ENCODE assay signal across 8 cellular contexts in genomic region chr5:66307647-66308257, GRCh38.
DNase-seq lines count a peak whose midpoint lies in the region; ATAC-seq and TF ChIP-seq lines count a peak whose summit lies in the region.

No MANE protein-coding gene starts in this region.

- peaks cover 2% of the 10 kb centered on the region; the same call in 1 of the 2 replicates for H3K27me3 ChIP-seq in MG63

- in situ Hi-C loops in astrocyte of the spinal cord (cut with HindIII; ENCODE audit: low sequenced_read_pairs), result no loop called here

- no peaks in the 10 kb centered on the region for H3K9me3 ChIP-seq in MG63

- ATAC-seq in GM18861 (IDR thresholded peaks at IDR 0.05; ENCODE audit: unreplicated experiment) (peak; percentile 75), HG03460 (IDR thresholded peaks at IDR 0.05; ENCODE audit: unreplicated experiment) (peak; percentile 64)

- no peak overlapping the region for H3K4me3 ChIP-seq in astrocyte of the spinal cord (ENCODE audit: low read depth, low read length)
- H3K4me3 ChIP-seq in MG63, result no peak overlapping the region

- H3K36me3 ChIP-seq in MG63, result no peaks in the 10 kb centered on the region

- peak; percentile 84 for TF ChIP-seq CTCF in astrocyte of the spinal cord (IDR thresholded peaks at IDR 0.05; ENCODE audit: low read depth, low read length)

- peak; percentile 74 for DNase-seq in CD1c-positive myeloid dendritic cell (ENCODE audit: extremely low spot score)
- DNase-seq in NCI-H526 treated with DMSO at 0.1 percent for 48 hours (lab: John Stamatoyannopoulos, UW), result peak; percentile 45
- peak; percentile 70 for DNase-seq in astrocyte of the spinal cord (ENCODE audit: low read depth, low spot score)
- DNase-seq in iPS DF 19.7 (ENCODE audit: low read depth, low spot score), result peak; percentile 20
- peak; percentile 41 for DNase-seq in smooth muscle cell of the brain vasculature (ENCODE audit: low read depth, low spot score)
- DNase-seq in MG63, result no peak
